In the genomic region with DNA sequence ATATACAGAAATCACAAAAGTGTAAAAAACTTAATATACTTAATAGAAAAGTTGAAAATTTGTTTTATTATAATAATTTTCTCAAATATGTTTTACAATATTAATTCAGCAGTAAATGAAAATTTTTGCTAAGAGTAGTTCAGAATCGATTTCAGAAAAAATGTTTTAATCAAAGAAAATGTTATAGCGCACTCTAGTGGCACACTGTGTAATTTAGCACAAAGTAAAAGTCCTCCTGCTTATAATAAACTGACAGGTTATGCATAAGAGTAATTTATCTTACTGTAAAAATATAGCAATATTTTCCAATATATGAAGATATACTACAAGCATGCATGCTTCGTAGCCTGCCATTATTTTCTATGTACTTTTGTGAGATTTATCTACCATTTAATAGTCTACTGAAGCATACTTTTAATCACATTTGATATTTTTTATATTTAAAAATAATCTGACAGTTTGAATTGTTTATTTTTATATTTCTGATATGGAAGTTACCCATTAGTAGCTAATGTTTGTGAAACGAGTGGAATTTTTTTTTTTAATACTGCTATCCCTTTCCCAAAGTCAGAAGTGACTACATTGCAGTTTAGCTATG, we compare ENCODE assay signal across 9 cellular contexts.
DNase-seq lines count a peak whose midpoint lies in the region; ATAC-seq and TF ChIP-seq lines count a peak whose summit lies in the region.
"Had no signal": no experiment of that assay in that cellular context is flagged by ENCODE, and none has a peak within 500 bp of the region (broad histone marks: within the 10 kb centered on the region; RNA-seq: fewer than 3 reads in every experiment).

No MANE protein-coding gene starts in this region.

- no peak overlapping the region for H2AFZ ChIP-seq in hepatocyte
- H2AFZ ChIP-seq: parathyroid adenoma had no signal

- TF ChIP-seq CTCF in hepatocyte (IDR thresholded peaks at IDR 0.05; ENCODE audit: poor library complexity): peak; percentile 62

- no peak overlapping the region for H3K4me3 ChIP-seq in hepatocyte

- H3K4me2 ChIP-seq in hepatocyte: no peak overlapping the region

- no peaks in the 10 kb centered on the region for H3K79me2 ChIP-seq in hepatocyte
- H3K79me2 ChIP-seq: parathyroid adenoma had no signal

- H3K9me2 ChIP-seq in hepatocyte (replicated peaks; ENCODE audit: insufficient read depth): no peaks in the 10 kb centered on the region

- H3K4me1 ChIP-seq in hepatocyte (ENCODE audit: insufficient read depth): no peaks in the 10 kb centered on the region
- H3K4me1 ChIP-seq: parathyroid adenoma had no signal

- H3K27me3 ChIP-seq in hepatocyte: no peaks in the 10 kb centered on the region

- no peaks in the 10 kb centered on the region for H4K20me1 ChIP-seq in hepatocyte (ENCODE audit: insufficient read depth, poor library complexity, severe bottlenecking)

- H3K9me3 ChIP-seq in hepatocyte (ENCODE audit: low read depth): no peaks in the 10 kb centered on the region

- WGBS in hepatocyte (ENCODE audit: low lambda C conversion rate, missing lambda C conversion rate): 11% methylated on average over 4 of the region's 4 CpGs

- no peaks in the 10 kb centered on the region for H3K36me3 ChIP-seq in hepatocyte (replicated peaks; ENCODE audit: insufficient read depth, low read depth)

- DNase-seq in AG20443 (ENCODE audit: low spot score): peak; percentile 1
- DNase-seq in RPMI7951 (ENCODE audit: low read depth): peak; percentile 3
- DNase-seq in hepatocyte (ENCODE audit: low spot score): peak; percentile 32
- DNase-seq in hepatic stellate cell (ENCODE audit: low spot score): no peak
- no peak for DNase-seq in cerebellar cortex (ENCODE audit: low spot score)
- DNase-seq in activated effector memory CD4-positive, alpha-beta T cell treated with anti-CD3 and anti-CD28 coated beads, Interleukin-2, amount 50 U/mL, for 16 hours: no peak

- H3K27ac ChIP-seq in hepatocyte: no peak overlapping the region
- H3K27ac ChIP-seq: parathyroid adenoma had no signal

- peak; percentile 53 for ATAC-seq in GM18870 (IDR thresholded peaks at IDR 0.05; ENCODE audit: unreplicated experiment)
- no peak for ATAC-seq in HG02970 (IDR thresholded peaks at IDR 0.05; ENCODE audit: low FRiP score, unreplicated experiment)

Comparison
In these comparisons a context has a peak if more than half of its experiments do, and no peak if none do; other contexts are left out.
1. DNase-seq: peak in AG20443 (single experiment), RPMI7951 (single experiment) and hepatocyte (single experiment); none in hepatic stellate cell (single experiment), cerebellar cortex (single experiment) and activated effector memory CD4-positive, alpha-beta T cell treated with anti-CD3 and anti-CD28 coated beads, Interleukin-2, amount 50 U/mL, for 16 hours (single experiment).